Comparison of ENCODE assay signal across 1 cellular context in the genomic region with DNA sequence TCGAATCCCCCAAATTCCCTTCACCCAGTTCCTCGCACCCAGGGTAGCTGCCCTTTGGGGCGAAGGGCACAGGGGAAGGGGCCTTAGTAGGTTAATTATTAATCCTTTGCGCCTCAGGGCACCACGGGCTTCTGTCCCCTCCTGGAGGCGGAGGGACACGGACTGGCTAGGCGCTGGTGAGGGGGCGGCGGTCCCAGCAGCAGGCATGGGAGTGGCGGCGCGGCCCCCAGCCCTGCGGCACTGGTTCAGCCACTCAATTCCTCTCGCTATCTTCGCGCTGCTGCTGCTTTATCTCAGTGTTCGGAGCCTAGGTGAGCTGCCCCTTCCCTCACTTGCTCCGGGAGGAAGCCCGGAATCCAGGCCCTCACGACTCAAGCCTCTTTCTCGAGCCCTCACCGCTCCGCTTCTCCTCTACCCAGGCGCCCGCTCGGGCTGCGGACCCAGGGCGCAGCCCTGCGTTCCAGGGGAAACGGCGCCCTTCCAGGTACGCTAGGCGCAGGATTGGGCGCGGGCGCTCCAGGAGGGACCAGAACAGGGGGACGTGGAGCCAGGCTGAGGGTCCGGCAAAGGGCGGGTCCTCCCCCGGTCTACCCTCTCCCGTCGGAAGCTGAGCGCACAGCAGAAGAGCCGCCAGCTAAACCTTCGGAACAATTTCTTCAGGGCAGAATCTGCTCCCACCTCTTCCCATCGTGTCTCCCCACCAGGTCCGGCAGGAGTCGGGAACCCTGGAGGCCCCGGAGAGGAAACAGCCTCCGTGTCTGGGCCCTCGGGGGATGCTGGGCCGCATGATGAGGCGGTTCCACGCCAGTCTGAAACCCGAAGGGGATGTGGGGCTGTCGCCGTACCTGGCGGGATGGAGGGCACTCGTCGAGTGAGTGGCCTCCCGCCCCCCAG.
TF ChIP-seq lines count a peak whose summit lies in the region.

GLTPD2 (plus strand) TSS at position 158 of the 894 bp plus-strand sequence; CDS start at position 206, 48 bp downstream.

TF ChIP-seq in HepG2, 621 proteins besides CTCF, POLR2A, EP300 and RAD21 (continued from another document and continues in another):
- no peak for TF ChIP-seq DDIT3 (CRISPR knock-in tag; IDR thresholded peaks at IDR 0.05)
- peak; percentile 89 for TF ChIP-seq HNRNPL (IDR thresholded peaks at IDR 0.05; ENCODE audit: low read depth, low read length)
- TF ChIP-seq MXD1 (CRISPR knock-in tag; IDR thresholded peaks at IDR 0.05): no peak; the same call in 1 of the 2 replicates
- no peak; the same call in 1 of the 2 replicates for TF ChIP-seq MTF2 (CRISPR knock-in tag; IDR thresholded peaks at IDR 0.05; ENCODE audit: borderline replicate concordance)
- no peak for TF ChIP-seq GMEB2 (CRISPR knock-in tag; IDR thresholded peaks at IDR 0.05; ENCODE audit: low read depth)
- TF ChIP-seq RFX5 (IDR thresholded peaks at IDR 0.05; ENCODE audit: low read depth, low read length): no peak
- peak; percentile 54 for TF ChIP-seq BCL6 (CRISPR knock-in tag; IDR thresholded peaks at IDR 0.05)
- no peak for TF ChIP-seq ZFP37 (CRISPR knock-in tag; IDR thresholded peaks at IDR 0.05; ENCODE audit: borderline replicate concordance)
- no peak for TF ChIP-seq IRX3 (CRISPR knock-in tag; IDR thresholded peaks at IDR 0.05; ENCODE audit: borderline replicate concordance, low read depth)
- no peak for TF ChIP-seq BATF2 (CRISPR knock-in tag; IDR thresholded peaks at IDR 0.05)
- TF ChIP-seq SIN3B (IDR thresholded peaks at IDR 0.05; ENCODE audit: low read length): no peak
- no peak for TF ChIP-seq TCF7L2 (IDR thresholded peaks at IDR 0.05; ENCODE audit: low read depth, low read length)
- TF ChIP-seq NCOA2 (CRISPR knock-in tag; IDR thresholded peaks at IDR 0.05): peak; percentile 56; the same call in 1 of the 2 replicates
- TF ChIP-seq CEBPG (CRISPR knock-in tag; IDR thresholded peaks at IDR 0.05): no peak; the same call in 1 of the 2 replicates
- TF ChIP-seq ZFP62 (CRISPR knock-in tag; IDR thresholded peaks at IDR 0.05): no peak
- TF ChIP-seq ZNF530 (CRISPR knock-in tag; IDR thresholded peaks at IDR 0.05; ENCODE audit: low read depth): no peak
- 0 out of 2 replicates have a peak, but pooled peaks have one; percentile 14 for TF ChIP-seq SATB2 (CRISPR knock-in tag; IDR thresholded peaks at IDR 0.05)
- no peak for TF ChIP-seq ONECUT2 (CRISPR knock-in tag; IDR thresholded peaks at IDR 0.05)
- TF ChIP-seq, protein P1, sequence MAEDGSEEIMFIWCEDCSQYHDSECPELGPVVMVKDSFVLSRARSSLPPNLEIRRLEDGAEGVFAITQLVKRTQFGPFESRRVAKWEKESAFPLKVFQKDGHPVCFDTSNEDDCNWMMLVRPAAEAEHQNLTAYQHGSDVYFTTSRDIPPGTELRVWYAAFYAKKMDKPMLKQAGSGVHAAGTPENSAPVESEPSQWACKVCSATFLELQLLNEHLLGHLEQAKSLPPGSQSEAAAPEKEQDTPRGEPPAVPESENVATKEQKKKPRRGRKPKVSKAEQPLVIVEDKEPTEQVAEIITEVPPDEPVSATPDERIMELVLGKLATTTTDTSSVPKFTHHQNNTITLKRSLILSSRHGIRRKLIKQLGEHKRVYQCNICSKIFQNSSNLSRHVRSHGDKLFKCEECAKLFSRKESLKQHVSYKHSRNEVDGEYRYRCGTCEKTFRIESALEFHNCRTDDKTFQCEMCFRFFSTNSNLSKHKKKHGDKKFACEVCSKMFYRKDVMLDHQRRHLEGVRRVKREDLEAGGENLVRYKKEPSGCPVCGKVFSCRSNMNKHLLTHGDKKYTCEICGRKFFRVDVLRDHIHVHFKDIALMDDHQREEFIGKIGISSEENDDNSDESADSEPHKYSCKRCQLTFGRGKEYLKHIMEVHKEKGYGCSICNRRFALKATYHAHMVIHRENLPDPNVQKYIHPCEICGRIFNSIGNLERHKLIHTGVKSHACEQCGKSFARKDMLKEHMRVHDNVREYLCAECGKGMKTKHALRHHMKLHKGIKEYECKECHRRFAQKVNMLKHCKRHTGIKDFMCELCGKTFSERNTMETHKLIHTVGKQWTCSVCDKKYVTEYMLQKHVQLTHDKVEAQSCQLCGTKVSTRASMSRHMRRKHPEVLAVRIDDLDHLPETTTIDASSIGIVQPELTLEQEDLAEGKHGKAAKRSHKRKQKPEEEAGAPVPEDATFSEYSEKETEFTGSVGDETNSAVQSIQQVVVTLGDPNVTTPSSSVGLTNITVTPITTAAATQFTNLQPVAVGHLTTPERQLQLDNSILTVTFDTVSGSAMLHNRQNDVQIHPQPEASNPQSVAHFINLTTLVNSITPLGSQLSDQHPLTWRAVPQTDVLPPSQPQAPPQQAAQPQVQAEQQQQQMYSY (CRISPR knock-in tag; IDR thresholded peaks at IDR 0.05): peak; percentile 56
- TF ChIP-seq SRSF1 (optimal IDR thresholded peaks at IDR 0.05; ENCODE audit: low read depth, low read length): peak; percentile 38
- no peak; the same call in 1 of the 2 replicates for TF ChIP-seq ZFP82 (CRISPR knock-in tag; IDR thresholded peaks at IDR 0.05; ENCODE audit: borderline replicate concordance)
- TF ChIP-seq, protein P2, sequence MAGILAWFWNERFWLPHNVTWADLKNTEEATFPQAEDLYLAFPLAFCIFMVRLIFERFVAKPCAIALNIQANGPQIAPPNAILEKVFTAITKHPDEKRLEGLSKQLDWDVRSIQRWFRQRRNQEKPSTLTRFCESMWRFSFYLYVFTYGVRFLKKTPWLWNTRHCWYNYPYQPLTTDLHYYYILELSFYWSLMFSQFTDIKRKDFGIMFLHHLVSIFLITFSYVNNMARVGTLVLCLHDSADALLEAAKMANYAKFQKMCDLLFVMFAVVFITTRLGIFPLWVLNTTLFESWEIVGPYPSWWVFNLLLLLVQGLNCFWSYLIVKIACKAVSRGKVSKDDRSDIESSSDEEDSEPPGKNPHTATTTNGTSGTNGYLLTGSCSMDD (CRISPR knock-in tag; IDR thresholded peaks at IDR 0.05): no peak
- TF ChIP-seq TCF12 (IDR thresholded peaks at IDR 0.05): no peak
- TF ChIP-seq TCF12 (CRISPR knock-in tag; IDR thresholded peaks at IDR 0.05): no peak; the same call in 1 of the 2 replicates
- TF ChIP-seq, protein P3, sequence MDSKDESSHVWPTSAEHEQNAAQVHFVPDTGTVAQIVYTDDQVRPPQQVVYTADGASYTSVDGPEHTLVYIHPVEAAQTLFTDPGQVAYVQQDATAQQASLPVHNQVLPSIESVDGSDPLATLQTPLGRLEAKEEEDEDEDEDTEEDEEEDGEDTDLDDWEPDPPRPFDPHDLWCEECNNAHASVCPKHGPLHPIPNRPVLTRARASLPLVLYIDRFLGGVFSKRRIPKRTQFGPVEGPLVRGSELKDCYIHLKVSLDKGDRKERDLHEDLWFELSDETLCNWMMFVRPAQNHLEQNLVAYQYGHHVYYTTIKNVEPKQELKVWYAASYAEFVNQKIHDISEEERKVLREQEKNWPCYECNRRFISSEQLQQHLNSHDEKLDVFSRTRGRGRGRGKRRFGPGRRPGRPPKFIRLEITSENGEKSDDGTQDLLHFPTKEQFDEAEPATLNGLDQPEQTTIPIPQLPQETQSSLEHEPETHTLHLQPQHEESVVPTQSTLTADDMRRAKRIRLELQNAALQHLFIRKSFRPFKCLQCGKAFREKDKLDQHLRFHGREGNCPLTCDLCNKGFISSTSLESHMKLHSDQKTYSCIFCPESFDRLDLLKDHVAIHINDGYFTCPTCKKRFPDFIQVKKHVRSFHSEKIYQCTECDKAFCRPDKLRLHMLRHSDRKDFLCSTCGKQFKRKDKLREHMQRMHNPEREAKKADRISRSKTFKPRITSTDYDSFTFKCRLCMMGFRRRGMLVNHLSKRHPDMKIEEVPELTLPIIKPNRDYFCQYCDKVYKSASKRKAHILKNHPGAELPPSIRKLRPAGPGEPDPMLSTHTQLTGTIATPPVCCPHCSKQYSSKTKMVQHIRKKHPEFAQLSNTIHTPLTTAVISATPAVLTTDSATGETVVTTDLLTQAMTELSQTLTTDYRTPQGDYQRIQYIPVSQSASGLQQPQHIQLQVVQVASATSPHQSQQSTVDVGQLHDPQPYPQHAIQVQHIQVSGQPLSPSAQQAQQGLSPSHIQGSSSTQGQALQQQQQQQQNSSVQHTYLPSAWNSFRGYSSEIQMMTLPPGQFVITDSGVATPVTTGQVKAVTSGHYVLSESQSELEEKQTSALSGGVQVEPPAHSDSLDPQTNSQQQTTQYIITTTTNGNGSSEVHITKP (CRISPR knock-in tag; IDR thresholded peaks at IDR 0.05; ENCODE audit: low read depth): peak; percentile 73
- no peak; the same call in 1 of the 2 replicates for TF ChIP-seq ZNF891 (CRISPR knock-in tag; IDR thresholded peaks at IDR 0.05)
- peak; percentile 42; the same call in 1 of the 2 replicates for TF ChIP-seq ZNF350 (CRISPR knock-in tag; IDR thresholded peaks at IDR 0.05; ENCODE audit: borderline replicate concordance, low read depth)
- no peak for TF ChIP-seq ZNF83 (CRISPR knock-in tag; IDR thresholded peaks at IDR 0.05; ENCODE audit: borderline replicate concordance)
- no peak for TF ChIP-seq ZNF724P (CRISPR knock-in tag; IDR thresholded peaks at IDR 0.05; ENCODE audit: borderline replicate concordance)
- TF ChIP-seq DR1 (CRISPR knock-in tag; IDR thresholded peaks at IDR 0.05): no peak
- TF ChIP-seq GATAD1 (CRISPR knock-in tag; IDR thresholded peaks at IDR 0.05): no peak; the same call in 1 of the 2 replicates
- TF ChIP-seq AFF4 (CRISPR knock-in tag; IDR thresholded peaks at IDR 0.05): no peak
- no peak; the same call in 1 of the 2 replicates for TF ChIP-seq ZNF430 (CRISPR knock-in tag; IDR thresholded peaks at IDR 0.05)
- TF ChIP-seq ELF1 (CRISPR knock-in tag; IDR thresholded peaks at IDR 0.05): peak; percentile 48; the same call in 1 of the 2 replicates
- 0 out of 2 replicates have a peak, but pooled peaks have one; percentile 1 for TF ChIP-seq HOXA9 (CRISPR knock-in tag; IDR thresholded peaks at IDR 0.05; ENCODE audit: borderline replicate concordance)
- no peak for TF ChIP-seq ZBTB21 (CRISPR knock-in tag; IDR thresholded peaks at IDR 0.05)
- TF ChIP-seq, protein P4, sequence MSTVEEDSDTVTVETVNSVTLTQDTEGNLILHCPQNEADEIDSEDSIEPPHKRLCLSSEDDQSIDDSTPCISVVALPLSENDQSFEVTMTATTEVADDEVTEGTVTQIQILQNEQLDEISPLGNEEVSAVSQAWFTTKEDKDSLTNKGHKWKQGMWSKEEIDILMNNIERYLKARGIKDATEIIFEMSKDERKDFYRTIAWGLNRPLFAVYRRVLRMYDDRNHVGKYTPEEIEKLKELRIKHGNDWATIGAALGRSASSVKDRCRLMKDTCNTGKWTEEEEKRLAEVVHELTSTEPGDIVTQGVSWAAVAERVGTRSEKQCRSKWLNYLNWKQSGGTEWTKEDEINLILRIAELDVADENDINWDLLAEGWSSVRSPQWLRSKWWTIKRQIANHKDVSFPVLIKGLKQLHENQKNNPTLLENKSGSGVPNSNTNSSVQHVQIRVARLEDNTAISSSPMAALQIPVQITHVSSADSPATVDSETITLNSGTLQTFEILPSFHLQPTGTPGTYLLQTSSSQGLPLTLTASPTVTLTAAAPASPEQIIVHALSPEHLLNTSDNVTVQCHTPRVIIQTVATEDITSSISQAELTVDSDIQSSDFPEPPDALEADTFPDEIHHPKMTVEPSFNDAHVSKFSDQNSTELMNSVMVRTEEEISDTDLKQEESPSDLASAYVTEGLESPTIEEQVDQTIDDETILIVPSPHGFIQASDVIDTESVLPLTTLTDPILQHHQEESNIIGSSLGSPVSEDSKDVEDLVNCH (CRISPR knock-in tag; IDR thresholded peaks at IDR 0.05): no peak; the same call in 1 of the 2 replicates
- no peak; the same call in 1 of the 2 replicates for TF ChIP-seq KLF12 (CRISPR knock-in tag; IDR thresholded peaks at IDR 0.05; ENCODE audit: borderline replicate concordance)
- peak; percentile 92 for TF ChIP-seq TAF1 (CRISPR knock-in tag; IDR thresholded peaks at IDR 0.05)
